1 cellular context compared by ENCODE assay signal in the genomic region with DNA sequence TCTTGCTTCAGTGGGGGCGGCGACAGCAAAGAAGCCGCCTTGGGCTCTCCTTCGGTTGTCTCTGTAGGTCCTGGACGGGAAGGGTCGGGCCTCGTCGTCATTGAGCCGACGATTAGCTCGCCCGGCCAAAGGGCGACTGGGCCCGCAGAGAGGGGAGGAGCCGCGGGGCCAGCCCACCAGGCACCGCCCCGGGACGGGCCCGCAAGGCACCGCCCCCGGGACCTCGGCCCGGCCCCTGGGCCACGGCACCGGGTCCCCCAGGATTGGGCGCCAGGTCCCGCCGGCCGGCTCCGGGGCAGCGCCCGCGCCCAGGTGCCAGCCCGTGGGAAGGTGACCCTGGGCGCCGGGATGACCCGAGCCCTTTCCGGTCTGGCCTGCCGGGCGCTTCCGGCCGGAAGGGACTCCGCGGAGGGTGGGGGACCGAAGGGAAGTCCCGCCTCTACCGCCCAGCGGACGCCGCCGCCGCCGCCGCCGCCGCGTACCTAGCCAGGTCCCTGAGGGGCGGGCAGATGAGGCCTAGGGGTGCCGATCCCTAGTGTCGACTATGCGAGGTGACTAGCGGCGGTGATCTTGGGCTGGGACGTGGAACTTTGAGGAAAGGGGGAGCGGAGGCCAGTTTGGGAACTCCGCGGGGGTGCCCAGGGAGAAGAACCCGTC.
TF ChIP-seq lines count a peak whose summit lies in the region.

A gene (minus strand): TSS at position 371 of the 657 bp plus-strand sequence. CDS start 524 bp downstream, outside the sequence.
A gene with protein sequence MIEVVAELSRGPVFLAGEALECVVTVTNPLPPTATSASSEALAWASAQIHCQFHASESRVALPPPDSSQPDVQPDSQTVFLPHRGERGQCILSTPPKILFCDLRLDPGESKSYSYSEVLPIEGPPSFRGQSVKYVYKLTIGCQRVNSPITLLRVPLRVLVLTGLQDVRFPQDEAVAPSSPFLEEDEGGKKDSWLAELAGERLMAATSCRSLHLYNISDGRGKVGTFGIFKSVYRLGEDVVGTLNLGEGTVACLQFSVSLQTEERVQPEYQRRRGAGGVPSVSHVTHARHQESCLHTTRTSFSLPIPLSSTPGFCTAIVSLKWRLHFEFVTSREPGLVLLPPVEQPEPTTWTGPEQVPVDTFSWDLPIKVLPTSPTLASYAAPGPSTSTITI (plus strand): TSS at position 430 of the 657 bp plus-strand sequence. CDS start 469 bp downstream, outside the sequence.

TF ChIP-seq in H1, 55 proteins besides CTCF, POLR2A, EP300 and RAD21:
- TF ChIP-seq SIN3A (conservative IDR thresholded peaks at IDR 0.05 in 1 of 2, IDR thresholded peaks at IDR 0.05 in 1 of 2; ENCODE audit: low read depth in 1 of 2, low read length in 2 of 2) (peak; percentile 18 to 21; a peak in 1 of 4 replicates), SP1 (IDR thresholded peaks at IDR 0.05; ENCODE audit: low read depth, low read length) (no peak), JUND (IDR thresholded peaks at IDR 0.05; ENCODE audit: low read length) (no peak), TAF1 (IDR thresholded peaks at IDR 0.05; ENCODE audit: low read depth, low read length) (0 out of 2 replicates have a peak, but pooled peaks have one; percentile 48), HDAC2 (IDR thresholded peaks at IDR 0.05; ENCODE audit: borderline replicate concordance in 1 of 2, low read depth in 2 of 2, low read length in 2 of 2) (no peak), RBBP5 (IDR thresholded peaks at IDR 0.05; ENCODE audit: borderline replicate concordance, low read depth, low read length) (peak; percentile 82; the same call in 1 of the 2 replicates), KDM1A (IDR thresholded peaks at IDR 0.05; ENCODE audit: borderline replicate concordance, low read length) (no peak), JUN (IDR thresholded peaks at IDR 0.05; ENCODE audit: low read depth, low read length) (no peak), SAP30 (IDR thresholded peaks at IDR 0.05; ENCODE audit: insufficient read depth, insufficient replicate concordance, low read length) (no peak), GTF2F1 (IDR thresholded peaks at IDR 0.05; ENCODE audit: borderline replicate concordance, low read depth, low read length) (no peak), RFX5 (IDR thresholded peaks at IDR 0.05; ENCODE audit: borderline replicate concordance, low read depth, low read length) (no peak), SUZ12 (IDR thresholded peaks at IDR 0.05; ENCODE audit: low read length) (no peak), POLR2AphosphoS5 (IDR thresholded peaks at IDR 0.05; ENCODE audit: low read depth, low read length) (no peak; the same call in 1 of the 2 replicates), KDM4A (IDR thresholded peaks at IDR 0.05; ENCODE audit: low read depth, low read length, severe bottlenecking) (peak; percentile 64), BRCA1 (IDR thresholded peaks at IDR 0.05; ENCODE audit: low read depth, low read length) (no peak), FOSL1 (IDR thresholded peaks at IDR 0.05; ENCODE audit: insufficient read depth, low read depth, low read length) (no peak), CREB1 (IDR thresholded peaks at IDR 0.05) (peak; percentile 72; the same call in 1 of the 2 replicates), SRF (IDR thresholded peaks at IDR 0.05; ENCODE audit: low read depth, low read length) (no peak), BCL11A (IDR thresholded peaks at IDR 0.05; ENCODE audit: low read depth in 2 of 2, low read length in 2 of 2) (no peak), NRF1 (IDR thresholded peaks at IDR 0.05; ENCODE audit: low read depth, low read length) (no peak), RNF2 (IDR thresholded peaks at IDR 0.05; ENCODE audit: borderline replicate concordance, low read depth, low read length, missing control alignments, poor library complexity, severe bottlenecking) (no peak), NANOG (IDR thresholded peaks at IDR 0.05; ENCODE audit: insufficient read depth, low read depth, low read length, poor library complexity, severe bottlenecking) (no peak), BACH1 (IDR thresholded peaks at IDR 0.05; ENCODE audit: low read length) (no peak), GABPA (IDR thresholded peaks at IDR 0.05; ENCODE audit: borderline replicate concordance, insufficient read depth, low read length) (peak; percentile 85; the same call in 1 of the 2 replicates), TCF12 (IDR thresholded peaks at IDR 0.05; ENCODE audit: low read depth, low read length) (no peak), TEAD4 (IDR thresholded peaks at IDR 0.05; ENCODE audit: low read depth, low read length) (no peak), PHF8 (conservative IDR thresholded peaks at IDR 0.05; ENCODE audit: low read depth, low read length) (peak; percentile 95), SP2 (IDR thresholded peaks at IDR 0.05; ENCODE audit: low read length) (no peak), ASH2L (IDR thresholded peaks at IDR 0.05; ENCODE audit: low read length) (peak; percentile 45), SIX5 (IDR thresholded peaks at IDR 0.05; ENCODE audit: low read depth, low read length) (no peak), CEBPB (IDR thresholded peaks at IDR 0.05; ENCODE audit: low read depth, low read length) (no peak), TAF7 (optimal IDR thresholded peaks at IDR 0.05; ENCODE audit: borderline replicate concordance, low read depth, low read length) (peak; percentile 20)
- TF ChIP-seq, protein P1, sequence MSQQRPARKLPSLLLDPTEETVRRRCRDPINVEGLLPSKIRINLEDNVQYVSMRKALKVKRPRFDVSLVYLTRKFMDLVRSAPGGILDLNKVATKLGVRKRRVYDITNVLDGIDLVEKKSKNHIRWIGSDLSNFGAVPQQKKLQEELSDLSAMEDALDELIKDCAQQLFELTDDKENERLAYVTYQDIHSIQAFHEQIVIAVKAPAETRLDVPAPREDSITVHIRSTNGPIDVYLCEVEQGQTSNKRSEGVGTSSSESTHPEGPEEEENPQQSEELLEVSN (IDR thresholded peaks at IDR 0.05), result no peak
- TF ChIP-seq, protein P2, sequence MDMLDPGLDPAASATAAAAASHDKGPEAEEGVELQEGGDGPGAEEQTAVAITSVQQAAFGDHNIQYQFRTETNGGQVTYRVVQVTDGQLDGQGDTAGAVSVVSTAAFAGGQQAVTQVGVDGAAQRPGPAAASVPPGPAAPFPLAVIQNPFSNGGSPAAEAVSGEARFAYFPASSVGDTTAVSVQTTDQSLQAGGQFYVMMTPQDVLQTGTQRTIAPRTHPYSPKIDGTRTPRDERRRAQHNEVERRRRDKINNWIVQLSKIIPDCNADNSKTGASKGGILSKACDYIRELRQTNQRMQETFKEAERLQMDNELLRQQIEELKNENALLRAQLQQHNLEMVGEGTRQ (IDR thresholded peaks at IDR 0.05; ENCODE audit: low read length), result no peak
